ENCODE assay signal across 17 cellular contexts in genomic region chr5:149421372-149421685, GRCh38. TPM values are rescaled to one million over a fixed set of nuclear protein-coding genes. Genes with fewer than 3 reads are reported as not detected.
DNase-seq lines count a peak whose midpoint lies in the region; ATAC-seq, FAIRE-seq and TF ChIP-seq lines count a peak whose summit lies in the region.
"Had no signal": no experiment of that assay in that cellular context is flagged by ENCODE, and none has a peak within 500 bp of the region (broad histone marks: within the 10 kb centered on the region; RNA-seq: fewer than 3 reads in every experiment).

No MANE protein-coding gene starts in this region.

- DNase-seq in IMR-90 (no peak), H1 (ENCODE audit: low read depth in 1 of 2, low spot score in 2 of 2) (no peak), BE2C (no peak), KBM-7 (no peak)
- no peak for DNase-seq in stimulated activated naive CD4-positive, alpha-beta T cell (lab: John Stamatoyannopoulos, UW)
- no peak for DNase-seq in stimulated activated CD4-positive, alpha-beta T cell treated with anti-CD3 and anti-CD28 coated beads, Interleukin-12 subunit alpha, Interleukin-12 subunit beta, amount 100 ng/mL, for 4 hours
- DNase-seq: activated CD4-positive, alpha-beta T cell treated with anti-CD3 and anti-CD28 coated beads, Interleukin-2, amount 50 U/mL, for 4 hours; C1 segment of cervical spinal cord; effector CD8-positive, alpha-beta T cell; NK-92 treated with Interleukin-12 subunit alpha and Interleukin-12 subunit beta, amount 100 ng/mL, for 24 hours; SHP77 treated with DMSO at 0.1 percent for 48 hours had no signal

- no peak for ATAC-seq in IMR-90 (ENCODE audit: low read depth)

- POLR2A ChIA-PET in IMR-90 (lab: Charles Lee; ENCODE audit: unreplicated experiment) (interaction anchor here (0.5 to 0.9 kb wide), 2 partner anchors 13 to 323 kb away, joined by 4 to 6 read pairs; no protein-coding TSS in a partner anchor), H1 (lab: Charles Lee; ENCODE audit: partially characterized antibody) (interaction anchor here (0.6 to 2.9 kb wide), 3 partner anchors 15 to 32 kb away, joined by 3 to 11 read pairs (median 4); no protein-coding TSS in a partner anchor)

- H3K14ac ChIP-seq in IMR-90 (replicated peaks; ENCODE audit: low read depth, low read length), result peak overlapping the region; percentile 69
- H3K14ac ChIP-seq in H1 (ENCODE audit: insufficient read length), result no peak overlapping the region

- peak overlapping the region; percentile 69 for H2AK5ac ChIP-seq in IMR-90 (ENCODE audit: low read depth, low read length)
- no peak overlapping the region for H2AK5ac ChIP-seq in H1 (ENCODE audit: low read depth, low read length)

- CTCF ChIA-PET in IMR-90 (lab: Yijun Ruan, JAX) (no interaction called here), H1 (lab: Charles Lee; ENCODE audit: partially characterized antibody) (interaction anchor here (0.8 to 8.7 kb wide), 11 partner anchors 8 to 104 kb away, joined by 3 to 133 read pairs (median 6); partner anchors contain the start of gene IL17B)

- intact Hi-C loops in IMR-90 (cut with micrococcal nuclease), result no loop called here

- no peak for TF ChIP-seq POLR2A in IMR-90 (IDR thresholded peaks at IDR 0.05; ENCODE audit: low read depth, low read length)
- TF ChIP-seq POLR2A in H1 (IDR thresholded peaks at IDR 0.05; ENCODE audit: control extremely low read depth in 1 of 2, low read depth in 2 of 2, low read length in 2 of 2), result no peak

- no peaks in the 10 kb centered on the region for H3K27me3 ChIP-seq in IMR-90 (ENCODE audit: control insufficient read depth, insufficient read depth, low read length)
- H3K27me3 ChIP-seq in H1 (replicated peaks in 1 of 4; ENCODE audit: control insufficient read depth in 3 of 4, extremely low read depth in 1 of 4, insufficient read depth in 3 of 4, low read length in 3 of 4), result no peaks in the 10 kb centered on the region
- H3K27me3 ChIP-seq in muscle layer of duodenum (ENCODE audit: low read depth, low read length), result no peaks in the 10 kb centered on the region
- no peaks in the 10 kb centered on the region for H3K27me3 ChIP-seq in BE2C

- H2BK12ac ChIP-seq in H1 (ENCODE audit: low read depth, low read length), result peak overlapping the region; percentile 27; the same call in 1 of the 2 replicates

- H3K23me2 ChIP-seq in H1 (ENCODE audit: low read depth, low read length), result no peaks in the 10 kb centered on the region

- no CpG with 5 or more reads among the region's 7 CpGs for WGBS in IMR-90 (ENCODE audit: extremely low coverage in 2 of 2, insufficient read length in 1 of 2), 2 experiments
- 91% methylated on average over 4 of the region's 7 CpGs; no CpG with 5 or more reads in 1 of the 2 experiments for WGBS in H1 (ENCODE audit: extremely low coverage in 1 of 2, insufficient coverage in 1 of 2, insufficient read length in 1 of 2, insufficient replicate concordance in 2 of 2, low coverage in 1 of 2, low lambda C conversion rate in 2 of 2, missing lambda C conversion rate in 1 of 2), 2 experiments

- TF ChIP-seq CTCF in IMR-90 (conservative IDR thresholded peaks at IDR 0.05; ENCODE audit: low read depth, low read length) (no peak), H1 (IDR thresholded peaks at IDR 0.05; ENCODE audit: control extremely low read depth in 1 of 3, insufficient read depth in 1 of 3, low read depth in 1 of 3, low read length in 3 of 3) (no peak), BE2C (IDR thresholded peaks at IDR 0.05; ENCODE audit: low read depth, low read length) (no peak)

- H3K27ac ChIP-seq in IMR-90 (ENCODE audit: insufficient read depth, low read length) (peak overlapping the region; percentile 99), H1 (ENCODE audit: low read depth, low read length) (no peak overlapping the region), muscle layer of duodenum (ENCODE audit: low read length) (peak overlapping the region; percentile 86), temporal lobe (ENCODE audit: low read depth, low read length) (peak overlapping the region; percentile 40)

- H3K56ac ChIP-seq in IMR-90 (ENCODE audit: extremely low read depth, insufficient read depth, low read length) (peak overlapping the region; percentile 42), H1 (replicated peaks; ENCODE audit: insufficient read length, low read depth, low read length) (no peak overlapping the region)

- H3K4ac ChIP-seq in IMR-90 (ENCODE audit: low read depth, low read length), result peak overlapping the region; percentile 86
- no peak overlapping the region for H3K4ac ChIP-seq in H1 (replicated peaks; ENCODE audit: insufficient read length, low read depth, low read length)

- FAIRE-seq in H1 (lab: Jason Lieb, UNC), result no peak
- FAIRE-seq: frontal cortex, keratinocyte had no signal

- peaks cover 65% of the 10 kb centered on the region for H4K20me1 ChIP-seq in IMR-90 (ENCODE audit: insufficient read depth, low read length)
- no peaks in the 10 kb centered on the region for H4K20me1 ChIP-seq in H1 (replicated peaks in 1 of 2; ENCODE audit: control insufficient read depth in 1 of 2, insufficient read depth in 2 of 2, low read length in 2 of 2)

- dilution Hi-C loops in IMR-90 (cut with HindIII; ENCODE audit: low sequenced_read_pairs, unreplicated experiment), result no loop called here

- peaks cover 77% of the 10 kb centered on the region for H3K4me1 ChIP-seq in IMR-90 (ENCODE audit: control insufficient read depth, insufficient read depth, low read length)
- peaks cover 15 to 35% (median 20%) of the 10 kb centered on the region in 4 experiments for H3K4me1 ChIP-seq in H1 (replicated peaks in 1 of 4; ENCODE audit: control insufficient read depth in 3 of 4, insufficient read depth in 4 of 4, low read length in 3 of 4)
- peaks cover 0 to 77% of the 10 kb centered on the region in 2 donors for H3K4me1 ChIP-seq in muscle layer of duodenum (ENCODE audit: control insufficient read depth in 1 of 2, insufficient read depth in 2 of 2, low read length in 2 of 2)
- H3K4me1 ChIP-seq in BE2C, result peaks cover 75% of the 10 kb centered on the region

- H2AFZ ChIP-seq in IMR-90 (replicated peaks; ENCODE audit: low read length, poor library complexity), result no peak overlapping the region
- no peak overlapping the region for H2AFZ ChIP-seq in H1 (ENCODE audit: low read length)

- peaks cover 27% of the 10 kb centered on the region for H3K9me1 ChIP-seq in IMR-90 (ENCODE audit: insufficient read depth, low read length)

- no peak overlapping the region for H3K4me3 ChIP-seq in IMR-90 (ENCODE audit: insufficient read depth, low read depth, low read length)
- no peak overlapping the region for H3K4me3 ChIP-seq in H1 (ENCODE audit: extremely low read depth in 1 of 4, insufficient read depth in 2 of 4, low read depth in 3 of 4, low read length in 4 of 4)
- peak overlapping the region in 1 of 2 donors; percentile 25 for H3K4me3 ChIP-seq in muscle layer of duodenum (ENCODE audit: low read depth in 1 of 2, low read length in 2 of 2)
- no peak overlapping the region for H3K4me3 ChIP-seq in BE2C (ENCODE audit: low read depth, low read length)

- H3K9ac ChIP-seq in IMR-90 (ENCODE audit: low read depth, low read length) (peak overlapping the region; percentile 44; the same call in 1 of the 2 replicates), H1 (replicated peaks in 1 of 4; ENCODE audit: extremely low read depth in 1 of 4, low read depth in 3 of 4, low read length in 3 of 4) (no peak overlapping the region)

- H4K5ac ChIP-seq in IMR-90 (ENCODE audit: low read depth, low read length), result peak overlapping the region; percentile 69
- H4K5ac ChIP-seq in H1 (ENCODE audit: insufficient read length, low read depth, low read length), result no peak overlapping the region

- H3K23ac ChIP-seq in IMR-90 (ENCODE audit: low read depth, low read length) (peak overlapping the region; percentile 82; the same call in 1 of the 2 replicates), H1 (ENCODE audit: insufficient read length) (no peak overlapping the region)

- peak overlapping the region; percentile 87 for H2BK5ac ChIP-seq in IMR-90 (ENCODE audit: low read depth, low read length, poor library complexity, severe bottlenecking)
- no peak overlapping the region for H2BK5ac ChIP-seq in H1 (ENCODE audit: low read depth, low read length)

- in situ Hi-C loops in IMR-90 (cut with MboI; ENCODE audit: low sequenced_read_pairs), result no loop called here
- in situ Hi-C loops in KBM-7 (cut with MboI; ENCODE audit: low pct_unique_long_range_greater_than_20kb, low sequenced_read_pairs), result no loop called here

- H4K8ac ChIP-seq in IMR-90 (ENCODE audit: low read depth in 2 of 2, low read length in 2 of 2) (peak overlapping the region; percentile 70 to 79; a peak in 3 of 4 replicates), H1 (ENCODE audit: extremely low read depth, insufficient read depth, low read length) (no peak overlapping the region)

- no TSS peak for BruUV-seq in IMR-90 (replicated peaks; lab: Mats Ljungman, UMichigan)

- H2AK9ac ChIP-seq in IMR-90 (replicated peaks; ENCODE audit: low read depth, low read length, poor library complexity), result peak overlapping the region; percentile 38

- H3K79me2 ChIP-seq in H1 (ENCODE audit: control insufficient read depth in 1 of 2, insufficient read depth in 2 of 2, low read length in 2 of 2), result no peaks in the 10 kb centered on the region

- H2BK20ac ChIP-seq in IMR-90 (ENCODE audit: low read depth, low read length), result peak overlapping the region; percentile 70
- H2BK20ac ChIP-seq in H1 (ENCODE audit: low read length), result no peak overlapping the region

- no peak for TF ChIP-seq RAD21 in IMR-90 (IDR thresholded peaks at IDR 0.05; ENCODE audit: low read length)
- no peak for TF ChIP-seq RAD21 in H1 (IDR thresholded peaks at IDR 0.05 in 1 of 2, conservative IDR thresholded peaks at IDR 0.05 in 1 of 2; ENCODE audit: low read depth in 2 of 2, low read length in 2 of 2)

- peaks cover 83% of the 10 kb centered on the region for H3K36me3 ChIP-seq in IMR-90 (ENCODE audit: control insufficient read depth, insufficient read depth, low read length)
- H3K36me3 ChIP-seq in H1 (ENCODE audit: control insufficient read depth in 2 of 4, insufficient read depth in 4 of 4, low read length in 3 of 4), result no peaks in the 10 kb centered on the region
- peaks cover 29 to 50% of the 10 kb centered on the region in 2 donors for H3K36me3 ChIP-seq in muscle layer of duodenum (ENCODE audit: control insufficient read depth in 1 of 2, insufficient read depth in 2 of 2, low read length in 2 of 2)
- H3K36me3 ChIP-seq in BE2C, result no peaks in the 10 kb centered on the region

- peaks cover 35 to 89% of the 10 kb centered on the region in 2 experiments for H3K79me1 ChIP-seq in IMR-90 (ENCODE audit: low read depth in 1 of 2, low read length in 2 of 2)
- no peaks in the 10 kb centered on the region for H3K79me1 ChIP-seq in H1 (ENCODE audit: low read depth, low read length)

- TF ChIP-seq EP300 in H1 (IDR thresholded peaks at IDR 0.05; ENCODE audit: borderline replicate concordance in 1 of 2, low read depth in 2 of 2, low read length in 2 of 2), result no peak

- H3K18ac ChIP-seq in IMR-90 (ENCODE audit: low read depth, low read length) (peak overlapping the region; percentile 64; the same call in 1 of the 2 replicates), H1 (ENCODE audit: extremely low read depth, low read length) (no peak overlapping the region)

- H4K91ac ChIP-seq in IMR-90 (ENCODE audit: insufficient read depth, low read depth, low read length) (peak overlapping the region; percentile 76), H1 (replicated peaks; ENCODE audit: insufficient read length, low read length) (no peak overlapping the region)

- H3K4me2 ChIP-seq in IMR-90 (ENCODE audit: low read depth, low read length) (no peak overlapping the region), H1 (ENCODE audit: insufficient read depth in 1 of 2, low read depth in 2 of 2, low read length in 2 of 2) (no peak overlapping the region)

- H2BK120ac ChIP-seq in IMR-90 (ENCODE audit: low read depth, low read length) (peak overlapping the region; percentile 99), H1 (replicated peaks; ENCODE audit: low read depth, low read length) (no peak overlapping the region)

- H2BK15ac ChIP-seq in IMR-90 (ENCODE audit: low read depth, low read length) (peak overlapping the region; percentile 45; the same call in 1 of the 3 replicates), H1 (ENCODE audit: low read length) (no peak overlapping the region)

- H3K9me3 ChIP-seq in IMR-90 (ENCODE audit: control insufficient read depth, insufficient read depth, low read length), result no peaks in the 10 kb centered on the region
- no peaks in the 10 kb centered on the region for H3K9me3 ChIP-seq in H1 (ENCODE audit: insufficient read depth in 2 of 2, low read depth in 1 of 2, low read length in 1 of 2)
- H3K9me3 ChIP-seq in muscle layer of duodenum (ENCODE audit: control insufficient read depth in 1 of 2, low read length in 2 of 2), result no peaks in the 10 kb centered on the region
- H3K9me3 ChIP-seq in BE2C, result no peaks in the 10 kb centered on the region

RNA-seq across cellular contexts. Expression of gene IL17B, which starts 42.2 kb away (rescaled TPM):
- total RNA-seq in IMR-90 (2012; rRNA removed) (0.28 TPM in 1 of 2 replicates, not detected in the other), temporal lobe (not detected)
- polyA plus RNA-seq in IMR-90 (2012; rRNA removed) (0.31 and 0.86 TPM in 2 replicates), H1 (2011; rRNA removed) (0.18 TPM in 1 of 2 replicates, not detected in the other)
- polyA plus RNA-seq in IMR-90 (2012; cell fraction: cytosol; rRNA removed), result 0.84 TPM in 1 of 2 replicates, not detected in the other
- 0.30 and 0.39 TPM in 2 replicates for polyA plus RNA-seq in IMR-90 (2012; cell fraction: nucleus; rRNA removed; ENCODE audit: low replicate concordance)
- total RNA-seq in H1 (2021; fragmentation: NEBNext Ultra II Directional; extraction: Animal tissue kit (Norgen Biotek cat#: 25700)), result not detected in 2 replicates
- polyA plus RNA-seq in H1 (2011; cell fraction: cytosol; rRNA removed), result not detected
- polyA plus RNA-seq in H1 (2011; cell fraction: nucleus; rRNA removed), result not detected
- polyA plus RNA-seq in H1 (2012, experiment 1 of 2), result not detected in 4 replicates
- polyA plus RNA-seq in H1 (2012, experiment 2 of 2), result not detected
- polyA plus RNA-seq in H1 (2013, experiment 1 of 2), result not detected
- not detected for polyA plus RNA-seq in H1 (2013, experiment 2 of 2)
- not detected in 2 replicates for polyA minus RNA-seq in H1 (2011; rRNA and poly(A)+ RNA removed)
- not detected for polyA minus RNA-seq in H1 (2011; cell fraction: cytosol; rRNA and poly(A)+ RNA removed)
- polyA minus RNA-seq in H1 (2011; cell fraction: nucleus; rRNA and poly(A)+ RNA removed), result not detected
- 1.1 TPM for polyA plus RNA-seq in BE2C (2012; ENCODE audit: insufficient read depth, insufficient read length, low read depth)
- total RNA-seq: frontal cortex, HT1080, neural crest cell had no signal
- polyA plus RNA-seq: keratinocyte had no signal
